Comparison of ENCODE assay signal across 9 cellular contexts in genomic region chr3:192570757-192571156, GRCh38.
DNase-seq lines count a peak whose midpoint lies in the region; ATAC-seq and TF ChIP-seq lines count a peak whose summit lies in the region.
"Had no signal": no experiment of that assay in that cellular context is flagged by ENCODE, and none has a peak within 500 bp of the region (broad histone marks: within the 10 kb centered on the region; RNA-seq: fewer than 3 reads in every experiment).

No MANE protein-coding gene starts in this region.

- ATAC-seq in heart left ventricle (peak in 3 of 4 donors; percentile 16 to 62 (median 59)), GM18870 (IDR thresholded peaks at IDR 0.05; ENCODE audit: unreplicated experiment) (no peak)

- no peaks in the 10 kb centered on the region for H3F3A ChIP-seq in smooth muscle cell (ENCODE audit: low read depth)

- H3K9ac ChIP-seq in smooth muscle cell (ENCODE audit: low read depth) (no peak overlapping the region), colonic mucosa (ENCODE audit: low read depth in 2 of 2, low read length in 2 of 2) (no peak overlapping the region)

- H4K20me1 ChIP-seq in smooth muscle cell (ENCODE audit: low read depth), result no peaks in the 10 kb centered on the region

- no peak for TF ChIP-seq POLR2A in heart left ventricle (IDR thresholded peaks at IDR 0.05)

- H3K36me3 ChIP-seq in SJCRH30, result no peaks in the 10 kb centered on the region
- no peaks in the 10 kb centered on the region for H3K36me3 ChIP-seq in heart left ventricle
- H3K36me3 ChIP-seq in smooth muscle cell (ENCODE audit: low read depth), result no peaks in the 10 kb centered on the region
- H3K36me3 ChIP-seq in colonic mucosa, result no peaks in the 10 kb centered on the region
- H3K36me3 ChIP-seq: WERI-Rb-1 had no signal

- TF ChIP-seq CTCF in heart left ventricle (IDR thresholded peaks at IDR 0.05) (no peak), smooth muscle cell (IDR thresholded peaks at IDR 0.05; ENCODE audit: borderline replicate concordance, insufficient read depth, poor library complexity, severe bottlenecking) (no peak), colonic mucosa (IDR thresholded peaks at IDR 0.05) (no peak)

- WGBS in heart left ventricle, 4 donors, result 7 to 11% (median 10%) methylated on average over 4 of the region's 4 CpGs
- WGBS in smooth muscle cell (ENCODE audit: low lambda C conversion rate), result 79% methylated on average over 4 of the region's 4 CpGs

- H2AFZ ChIP-seq in smooth muscle cell (ENCODE audit: low read depth), result no peak overlapping the region

- intact Hi-C loops in heart left ventricle (cut with DNase I) (loop anchor here in 4 of 10 donors (2.0 to 10.0 kb wide), 4 partner anchors 66 to 157 kb away; partner anchors contain the start of gene FGF12 (in 3 of the 4)), colonic mucosa (cut with DNase I) (no loop called here)

- H3K79me2 ChIP-seq in smooth muscle cell (ENCODE audit: low read depth), result no peaks in the 10 kb centered on the region

- H3K4me3 ChIP-seq in SJCRH30 (peak overlapping the region; percentile 46), heart left ventricle (peak overlapping the region in 10 of 12 donors; percentile 23 to 56 (median 44)), smooth muscle cell (peak overlapping the region; percentile 20), colonic mucosa (no peak overlapping the region)

- DNase-seq in H4 (ENCODE audit: low spot score) (peak; percentile 52), SJCRH30 (peak in 1 of 2 experiments; percentile 4), heart left ventricle (peak in 2 of 5 donors; percentile 15 to 39), smooth muscle cell (lab: John Stamatoyannopoulos, UW; ENCODE audit: unreplicated experiment) (no peak), HuH-7 (ENCODE audit: low spot score) (no peak), HUDEP-2 (lab: John Stamatoyannopoulos, UW; ENCODE audit: unreplicated experiment in 76 of 76) (no peak), colonic mucosa (no peak)
- DNase-seq: WERI-Rb-1 had no signal

- H3K27me3 ChIP-seq in SJCRH30 (no peaks in the 10 kb centered on the region), heart left ventricle (no peaks in the 10 kb centered on the region), smooth muscle cell (ENCODE audit: low read depth) (no peaks in the 10 kb centered on the region), colonic mucosa (no peaks in the 10 kb centered on the region)

- H3K27ac ChIP-seq in SJCRH30, result no peak overlapping the region
- H3K27ac ChIP-seq in heart left ventricle, result peak overlapping the region; percentile 70 to 88 (median 77)
- H3K27ac ChIP-seq in smooth muscle cell (ENCODE audit: low read depth), result no peak overlapping the region
- H3K27ac ChIP-seq in colonic mucosa, result no peak overlapping the region
- H3K27ac ChIP-seq: WERI-Rb-1 had no signal

- H3K4me1 ChIP-seq in SJCRH30 (no peaks in the 10 kb centered on the region), heart left ventricle (peaks cover 0 to 28% (median 9%) of the 10 kb centered on the region in 12 donors), smooth muscle cell (ENCODE audit: low read depth) (no peaks in the 10 kb centered on the region), colonic mucosa (no peaks in the 10 kb centered on the region)

- peak overlapping the region; percentile 19 for H3K4me2 ChIP-seq in smooth muscle cell

- H3K9me3 ChIP-seq in SJCRH30 (replicated peaks) (no peaks in the 10 kb centered on the region), heart left ventricle (no peaks in the 10 kb centered on the region), smooth muscle cell (replicated peaks; ENCODE audit: low read depth) (no peaks in the 10 kb centered on the region), colonic mucosa (no peaks in the 10 kb centered on the region)

Comparison
In these comparisons a context has a peak if more than half of its experiments do, and no peak if none do; other contexts are left out.
1. H3K27ac ChIP-seq: peak in heart left ventricle (12 of 12); none in SJCRH30 (single experiment), smooth muscle cell (single experiment) and colonic mucosa (single experiment).